ENCODE assay signal across 20 cellular contexts in the genomic region with DNA sequence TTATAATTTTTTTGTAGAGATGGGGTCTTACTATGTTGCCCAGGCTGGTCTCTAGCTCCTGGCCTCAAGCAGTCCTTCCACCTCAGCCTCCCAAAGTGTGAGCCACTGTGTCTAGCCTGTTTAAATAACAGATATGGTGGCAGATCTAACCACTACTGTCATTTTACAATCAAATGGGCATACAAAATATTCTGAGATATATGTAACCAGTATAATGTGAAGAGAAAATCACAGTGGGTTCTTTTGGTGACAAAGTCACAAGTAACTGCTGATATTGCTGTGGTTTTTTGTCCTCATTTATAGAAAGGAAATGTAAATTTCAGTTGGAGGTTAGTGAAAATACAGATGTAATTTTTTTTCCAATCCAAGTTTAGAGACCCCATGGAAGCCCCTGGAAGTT. TPM values are rescaled to one million over a fixed set of nuclear protein-coding genes. Genes with fewer than 3 reads are reported as not detected.
DNase-seq lines count a peak whose midpoint lies in the region; ATAC-seq and TF ChIP-seq lines count a peak whose summit lies in the region.
"Had no signal": no experiment of that assay in that cellular context is flagged by ENCODE, and none has a peak within 500 bp of the region (broad histone marks: within the 10 kb centered on the region; RNA-seq: fewer than 3 reads in every experiment).

No MANE protein-coding gene starts in this region.

- no peak overlapping the region for H3K4me3 ChIP-seq in CD4-positive, alpha-beta memory T cell (ENCODE audit: low read length in 2 of 2)
- no peak overlapping the region for H3K4me3 ChIP-seq in SK-N-SH (ENCODE audit: low read depth in 2 of 2, low read length in 1 of 2)
- no peak overlapping the region for H3K4me3 ChIP-seq in prostate gland
- H3K4me3 ChIP-seq: cardiac muscle cell, transverse colon had no signal

- H3K4me2 ChIP-seq in SK-N-SH: no peak overlapping the region

- H3K36me3 ChIP-seq in CD4-positive, alpha-beta memory T cell (ENCODE audit: insufficient read depth, low read length): no peaks in the 10 kb centered on the region
- H3K36me3 ChIP-seq in SK-N-SH (replicated peaks in 1 of 2; ENCODE audit: control insufficient read depth in 1 of 2, insufficient read depth in 2 of 2, low read length in 1 of 2) (no peaks in the 10 kb centered on the region), prostate gland (no peaks in the 10 kb centered on the region)
- H3K36me3 ChIP-seq: cardiac muscle cell, transverse colon had no signal

- peak overlapping the region; percentile 79 for H3K27ac Mint-ChIP-seq in activated CD4-positive, alpha-beta T cell treated with anti-CD3 and anti-CD28 coated beads, Interleukin-2, amount 10 ng/mL, durations not matched to agents 24 days and 14 days
- peak overlapping the region; percentile 60 to 90 (median 81) for H3K27ac Mint-ChIP-seq in CD4-positive, alpha-beta memory T cell
- peak overlapping the region; percentile 79 for H3K27ac Mint-ChIP-seq in activated T-helper 17 cell treated with anti-CD3 and anti-CD28 coated beads, Interleukin-2, amount 50 U/mL, for 72 hours
- H3K27ac Mint-ChIP-seq in natural killer cell: peak overlapping the region; percentile 83 to 87
- H3K27ac Mint-ChIP-seq: activated naive CD4-positive, alpha-beta T cell treated with anti-CD3 and anti-CD28 coated beads, Interleukin-2, amount 10 ng/mL, durations not matched to agents 7 days and 5 days; HFFc6 had no signal

- H3K9me3 ChIP-seq in CD4-positive, alpha-beta memory T cell (ENCODE audit: control insufficient read depth in 1 of 2, low read length in 2 of 2): no peaks in the 10 kb centered on the region
- H3K9me3 ChIP-seq in SK-N-SH (no peaks in the 10 kb centered on the region), prostate gland (no peaks in the 10 kb centered on the region)
- H3K9me3 ChIP-seq: transverse colon had no signal

- no peak overlapping the region for H2AFZ ChIP-seq in SK-N-SH (ENCODE audit: low read depth)

- POLR2A ChIA-PET in CD4-positive, alpha-beta memory T cell (lab: Charles Lee; ENCODE audit: partially characterized antibody): interaction anchor here (0.6 to 4.0 kb wide), 8 partner anchors 11 to 68 kb away, joined by 3 to 20 read pairs (median 6); partner anchors contain the start of gene ARHGEF3
- POLR2A ChIA-PET in SK-N-SH (lab: Yijun Ruan, JAX): no interaction called here

- H3K9ac ChIP-seq in SK-N-SH: no peak overlapping the region

- H3K27me3 ChIP-seq in CD4-positive, alpha-beta memory T cell (ENCODE audit: insufficient read depth, low read length): no peaks in the 10 kb centered on the region
- H3K27me3 ChIP-seq in SK-N-SH (ENCODE audit: insufficient read depth) (no peaks in the 10 kb centered on the region), prostate gland (replicated peaks; ENCODE audit: insufficient read depth) (no peaks in the 10 kb centered on the region)
- H3K27me3 ChIP-seq: cardiac muscle cell, transverse colon had no signal

- no peak for TF ChIP-seq POLR2A in prostate gland (IDR thresholded peaks at IDR 0.05)

- H3K4me1 Mint-ChIP-seq in activated CD4-positive, alpha-beta T cell treated with anti-CD3 and anti-CD28 coated beads, Interleukin-2, amount 10 ng/mL, durations not matched to agents 24 days and 14 days: peaks cover 67% of the 10 kb centered on the region
- peaks cover 58 to 93% (median 74%) of the 10 kb centered on the region in 4 donors for H3K4me1 Mint-ChIP-seq in CD4-positive, alpha-beta memory T cell
- peaks cover 61% of the 10 kb centered on the region for H3K4me1 Mint-ChIP-seq in activated T-helper 17 cell treated with anti-CD3 and anti-CD28 coated beads, Interleukin-2, amount 50 U/mL, for 72 hours
- H3K4me1 Mint-ChIP-seq in natural killer cell: peaks cover 40 to 45% of the 10 kb centered on the region in 2 donors

- H3K27ac ChIP-seq in CD4-positive, alpha-beta memory T cell (ENCODE audit: low read depth, low read length): peak overlapping the region; percentile 22
- no peak overlapping the region for H3K27ac ChIP-seq in SK-N-SH (ENCODE audit: low read depth in 2 of 2, low read length in 1 of 2)
- no peak overlapping the region for H3K27ac ChIP-seq in prostate gland
- H3K27ac ChIP-seq: cardiac muscle cell, transverse colon had no signal

- no peak for TF ChIP-seq RAD21 in SK-N-SH (IDR thresholded peaks at IDR 0.05; ENCODE audit: low read length)

- no peaks in the 10 kb centered on the region for H3K9me2 ChIP-seq in SK-N-SH

- H3F3A ChIP-seq in SK-N-SH (replicated peaks; ENCODE audit: insufficient read depth): peaks cover 5% of the 10 kb centered on the region

- TF ChIP-seq CTCF in natural killer cell (IDR thresholded peaks at IDR 0.05) (no peak), SK-N-SH (IDR thresholded peaks at IDR 0.05) (no peak), prostate gland (IDR thresholded peaks at IDR 0.05) (no peak)

- intact Hi-C loops in activated CD4-positive, alpha-beta T cell treated with anti-CD3 and anti-CD28 coated beads, Interleukin-2, amount 10 ng/mL, durations not matched to agents 24 days and 14 days (cut with micrococcal nuclease): loop anchor here (5.0 kb wide), 2 partner anchors 33 to 158 kb away; no protein-coding TSS in a partner anchor
- intact Hi-C loops in CD4-positive, alpha-beta memory T cell (cut with micrococcal nuclease): no loop called here
- intact Hi-C loops in natural killer cell (cut with micrococcal nuclease): no loop called here
- intact Hi-C loops in prostate gland (cut with DNase I): no loop called here

- H3K27me3 Mint-ChIP-seq in activated CD4-positive, alpha-beta T cell treated with anti-CD3 and anti-CD28 coated beads, Interleukin-2, amount 10 ng/mL, durations not matched to agents 24 days and 14 days: no peaks in the 10 kb centered on the region
- no peaks in the 10 kb centered on the region for H3K27me3 Mint-ChIP-seq in CD4-positive, alpha-beta memory T cell
- no peaks in the 10 kb centered on the region for H3K27me3 Mint-ChIP-seq in activated T-helper 17 cell treated with anti-CD3 and anti-CD28 coated beads, Interleukin-2, amount 50 U/mL, for 72 hours
- H3K27me3 Mint-ChIP-seq in natural killer cell (ENCODE audit: low read depth in 2 of 2): no peaks in the 10 kb centered on the region
- H3K27me3 Mint-ChIP-seq: activated naive CD4-positive, alpha-beta T cell treated with anti-CD3 and anti-CD28 coated beads, Interleukin-2, amount 10 ng/mL, durations not matched to agents 7 days and 5 days had no signal

- H3K4me3 Mint-ChIP-seq in activated CD4-positive, alpha-beta T cell treated with anti-CD3 and anti-CD28 coated beads, Interleukin-2, amount 10 ng/mL, durations not matched to agents 24 days and 14 days: peak overlapping the region; percentile 33
- H3K4me3 Mint-ChIP-seq in CD4-positive, alpha-beta memory T cell: peak overlapping the region in 6 of 8 donors; percentile 43 to 85 (median 63)
- H3K4me3 Mint-ChIP-seq in activated T-helper 17 cell treated with anti-CD3 and anti-CD28 coated beads, Interleukin-2, amount 50 U/mL, for 72 hours: peak overlapping the region; percentile 71
- H3K4me3 Mint-ChIP-seq in natural killer cell: peak overlapping the region; percentile 62
- H3K4me3 Mint-ChIP-seq: activated naive CD4-positive, alpha-beta T cell treated with anti-CD3 and anti-CD28 coated beads, Interleukin-2, amount 10 ng/mL, durations not matched to agents 7 days and 5 days; HFFc6 had no signal

- H3K9me3 Mint-ChIP-seq in activated CD4-positive, alpha-beta T cell treated with anti-CD3 and anti-CD28 coated beads, Interleukin-2, amount 10 ng/mL, durations not matched to agents 24 days and 14 days: no peaks in the 10 kb centered on the region
- peaks cover 0 to 3% (median 0%) of the 10 kb centered on the region in 8 donors for H3K9me3 Mint-ChIP-seq in CD4-positive, alpha-beta memory T cell
- no peaks in the 10 kb centered on the region for H3K9me3 Mint-ChIP-seq in activated T-helper 17 cell treated with anti-CD3 and anti-CD28 coated beads, Interleukin-2, amount 50 U/mL, for 72 hours
- peaks cover 0 to 3% of the 10 kb centered on the region in 2 donors for H3K9me3 Mint-ChIP-seq in natural killer cell
- H3K9me3 Mint-ChIP-seq: activated naive CD4-positive, alpha-beta T cell treated with anti-CD3 and anti-CD28 coated beads, Interleukin-2, amount 10 ng/mL, durations not matched to agents 7 days and 5 days; HFFc6 had no signal

- no peak for TF ChIP-seq EP300 in SK-N-SH (IDR thresholded peaks at IDR 0.05; ENCODE audit: borderline replicate concordance in 1 of 2, low read depth in 1 of 2, low read length in 1 of 2)

- no peaks in the 10 kb centered on the region for H4K20me1 ChIP-seq in SK-N-SH (ENCODE audit: insufficient read depth)

- no peak for ATAC-seq in activated T-helper 17 cell treated with anti-CD3 and anti-CD28 coated beads, Interleukin-2, amount 50 U/mL, for 72 hours (replicated peaks)
- ATAC-seq in natural killer cell: peak in 2 of 3 donors; percentile 38 to 60
- ATAC-seq: left colon had no signal

- H3K36me3 Mint-ChIP-seq in activated CD4-positive, alpha-beta T cell treated with anti-CD3 and anti-CD28 coated beads, Interleukin-2, amount 10 ng/mL, durations not matched to agents 24 days and 14 days (ENCODE audit: low read depth): peaks cover 8% of the 10 kb centered on the region
- peaks cover 7 to 9% of the 10 kb centered on the region in 2 donors for H3K36me3 Mint-ChIP-seq in CD4-positive, alpha-beta memory T cell
- H3K36me3 Mint-ChIP-seq in activated T-helper 17 cell treated with anti-CD3 and anti-CD28 coated beads, Interleukin-2, amount 50 U/mL, for 72 hours (ENCODE audit: low read depth): no peaks in the 10 kb centered on the region
- no peaks in the 10 kb centered on the region for H3K36me3 Mint-ChIP-seq in natural killer cell

- DNase-seq in activated CD4-positive, alpha-beta T cell treated with anti-CD3 and anti-CD28 coated beads, Interleukin-2, amount 10 ng/mL, durations not matched to agents 24 days and 14 days: no peak
- no peak for DNase-seq in activated CD4-positive, alpha-beta T cell treated with anti-CD3 and anti-CD28 coated beads for 48 hours
- DNase-seq in CD4-positive, alpha-beta memory T cell: no peak
- DNase-seq in natural killer cell: no peak
- no peak for DNase-seq in hippocampal formation (lab: John Stamatoyannopoulos, UW)
- DNase-seq in SK-N-SH: no peak
- no peak for DNase-seq in prostate gland (ENCODE audit: low spot score)
- DNase-seq: activated CD4-positive, alpha-beta T cell treated with anti-CD3 and anti-CD28 coated beads for 4 hours; activated naive CD4-positive, alpha-beta T cell treated with anti-CD3 and anti-CD28 coated beads, Interleukin-2, amount 10 ng/mL, durations not matched to agents 7 days and 5 days; aorta; DMS153; GOT3; HFFc6; left colon; NCI-H1092; NCI-H1694 treated with DMSO at 0.1 percent for 48 hours; nucleus accumbens; transverse colon had no signal

- H3K79me2 ChIP-seq in SK-N-SH (ENCODE audit: insufficient read depth): no peaks in the 10 kb centered on the region

- peaks cover 67% of the 10 kb centered on the region for H3K4me1 ChIP-seq in CD4-positive, alpha-beta memory T cell (ENCODE audit: insufficient read depth, low read length)
- H3K4me1 ChIP-seq in SK-N-SH (ENCODE audit: control insufficient read depth in 1 of 2, insufficient read depth in 2 of 2, low read depth in 1 of 2, low read length in 1 of 2) (peaks cover 4 to 9% of the 10 kb centered on the region in 2 experiments; a peak in 3 of 4 replicates), prostate gland (replicated peaks) (peaks cover 3% of the 10 kb centered on the region)

- CTCF ChIA-PET in CD4-positive, alpha-beta memory T cell (lab: Charles Lee; ENCODE audit: partially characterized antibody): interaction anchor here (1.5 to 2.6 kb wide), 3 partner anchors 11 to 128 kb away, joined by 3 to 10 read pairs (median 8); no protein-coding TSS in a partner anchor
- CTCF ChIA-PET in SK-N-SH (lab: Yijun Ruan, JAX): interaction anchor here (1.2 to 2.6 kb wide), 2 partner anchors 61 to 128 kb away, joined by 4 to 8 read pairs; no protein-coding TSS in a partner anchor

RNA-seq across cellular contexts. Expression of gene ARHGEF3, which starts 58.6 kb away (rescaled TPM):
- total RNA-seq in activated CD4-positive, alpha-beta T cell treated with anti-CD3 and anti-CD28 coated beads, Interleukin-2, amount 10 ng/mL, durations not matched to agents 24 days and 14 days: 52.7 and 54.4 TPM in 2 replicates
- total RNA-seq in CD4-positive, alpha-beta memory T cell: 100 to 1,000 TPM; 120 TPM
- polyA plus RNA-seq in CD4-positive, alpha-beta memory T cell: 100 to 1,000 TPM; 131 to 160 TPM
- 10 to 100 TPM; 12.3 to 17.0 TPM for total RNA-seq in activated T-helper 17 cell treated with anti-CD3 and anti-CD28 coated beads, Interleukin-2, amount 50 U/mL, for 72 hours
- 100 to 1,000 TPM; 112 to 211 (median 135) TPM for total RNA-seq in natural killer cell
- polyA plus RNA-seq in SK-N-SH (2012; rRNA removed): 5.7 and 5.9 TPM in 2 replicates
- polyA plus RNA-seq in SK-N-SH (2012; cell fraction: cytosol; rRNA removed): 5.8 and 6.1 TPM in 2 replicates
- polyA plus RNA-seq in SK-N-SH (2012; cell fraction: nucleus; rRNA removed): 7.0 and 7.1 TPM in 2 replicates
- total RNA-seq in prostate gland: 10 to 100 TPM; 21.6 to 59.4 TPM
